Comparison of ENCODE assay signal across 13 cellular contexts in the genomic region with DNA sequence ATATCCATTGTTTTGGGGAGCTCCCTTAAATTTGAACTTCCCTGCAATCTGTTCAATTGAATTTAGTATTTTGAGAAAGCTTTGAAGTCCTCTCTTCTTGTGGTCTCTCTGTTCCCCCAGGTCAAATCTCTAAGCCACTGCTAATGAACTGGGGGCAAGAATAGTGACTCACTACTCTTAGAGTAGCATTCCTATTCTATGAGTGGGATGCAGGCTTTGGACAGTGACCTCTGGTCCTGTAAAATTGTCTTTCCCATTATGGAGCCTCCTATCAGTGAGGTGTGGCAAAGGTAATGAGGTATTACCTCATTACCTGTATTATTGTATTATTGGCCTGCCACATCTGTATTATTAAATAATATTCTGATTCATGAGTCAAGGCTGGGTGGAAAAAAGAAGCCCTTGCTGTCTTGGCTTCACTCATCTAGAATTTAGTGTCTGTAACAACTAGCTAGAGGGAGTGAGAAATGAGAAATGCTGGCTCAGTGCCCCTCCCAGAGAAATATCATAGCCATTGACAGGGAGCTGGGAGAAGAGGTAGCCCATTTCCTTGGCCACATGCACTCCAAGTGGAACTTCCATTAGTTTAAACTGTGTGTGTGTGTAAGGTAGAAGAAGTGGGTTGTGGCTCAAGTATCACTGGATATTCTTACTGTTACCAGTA.
A peak's percentile ranks its signal among the peaks of the same experiment; 100 is the strongest.
DNase-seq lines count a peak whose midpoint lies in the region.
"Had no signal": no experiment of that assay in that cellular context is flagged by ENCODE, and none has a peak within 500 bp of the region (broad histone marks: within the 10 kb centered on the region; RNA-seq: fewer than 3 reads in every experiment).

No MANE protein-coding gene starts in this region.

- peak; percentile 49 for DNase-seq in Daoy (ENCODE audit: low read depth)
- DNase-seq in M059J (ENCODE audit: low read depth): peak; percentile 93
- DNase-seq in cerebellar cortex (ENCODE audit: low spot score): peak; percentile 14
- DNase-seq in kidney tubule cell (ENCODE audit: low spot score): peak; percentile 86
- no peak for DNase-seq in NCI-H2081 treated with DMSO at 0.1 percent for 48 hours (lab: John Stamatoyannopoulos, UW)
- no peak for DNase-seq in NCI-H187 treated with DMSO at 0.1 percent for 48 hours (lab: John Stamatoyannopoulos, UW)
- DNase-seq in SHP77 (lab: John Stamatoyannopoulos, UW): no peak
- DNase-seq in ureter (ENCODE audit: low spot score): no peak
- DNase-seq: activated CD8-positive, alpha-beta memory T cell treated with anti-CD3 and anti-CD28 coated beads, Interleukin-2, amount 50 U/mL, for 48 hours; midbrain; NCI-H1048; Right ventricle myocardium superior; stimulated activated CD4-positive, alpha-beta T cell treated with anti-CD3 and anti-CD28 coated beads, Interleukin-1b, Interleukin-23, amount 100 ng/mL, for 48 hours had no signal

Comparison
In these comparisons a context has a peak if more than half of its experiments do, and no peak if none do; other contexts are left out.
1. DNase-seq: peak in Daoy (single experiment), M059J (single experiment), cerebellar cortex (single experiment) and kidney tubule cell (single experiment); none in NCI-H2081 treated with DMSO at 0.1 percent for 48 hours (single experiment), NCI-H187 treated with DMSO at 0.1 percent for 48 hours (single experiment), SHP77 (0 of 2) and ureter (single experiment).